Comparison of ENCODE assay signal across 1 cellular context in genomic region chr1:9520411-9520810, GRCh38.
TF ChIP-seq lines count a peak whose summit lies in the region.

No MANE protein-coding gene starts in this region.

TF ChIP-seq in GM23338, 12 proteins besides CTCF, POLR2A, EP300 and RAD21:
- TF ChIP-seq STAT1 (IDR thresholded peaks at IDR 0.05; ENCODE audit: unreplicated experiment) (no peak), NANOG (IDR thresholded peaks at IDR 0.05; ENCODE audit: borderline replicate concordance) (no peak), REST (IDR thresholded peaks at IDR 0.05; ENCODE audit: unreplicated experiment) (no peak), EZH2 (IDR thresholded peaks at IDR 0.05; ENCODE audit: low read depth, unreplicated experiment) (no peak), POLR2AphosphoS5 (IDR thresholded peaks at IDR 0.05; ENCODE audit: low read depth) (no peak), EZH2phosphoT487 (IDR thresholded peaks at IDR 0.05; ENCODE audit: unreplicated experiment) (no peak), ZNF114 (CRISPR knock-in tag; IDR thresholded peaks at IDR 0.05) (no peak), JUNB (IDR thresholded peaks at IDR 0.05; ENCODE audit: unreplicated experiment) (no peak), ZNF462 (CRISPR knock-in tag; IDR thresholded peaks at IDR 0.05) (no peak), CREB1 (CRISPR knock-in tag; IDR thresholded peaks at IDR 0.05; ENCODE audit: low read depth) (no peak), ZNF331 (CRISPR knock-in tag; IDR thresholded peaks at IDR 0.05; ENCODE audit: low read depth) (no peak)
